1 cellular context compared by ENCODE assay signal in genomic region chr20:21302645-21303060, GRCh38.
TF ChIP-seq lines count a peak whose summit lies in the region.

No MANE protein-coding gene starts in this region.

TF ChIP-seq in HepG2, 621 proteins besides CTCF, POLR2A, EP300 and RAD21 (continued from another document and continues in another):
- TF ChIP-seq, protein P1, sequence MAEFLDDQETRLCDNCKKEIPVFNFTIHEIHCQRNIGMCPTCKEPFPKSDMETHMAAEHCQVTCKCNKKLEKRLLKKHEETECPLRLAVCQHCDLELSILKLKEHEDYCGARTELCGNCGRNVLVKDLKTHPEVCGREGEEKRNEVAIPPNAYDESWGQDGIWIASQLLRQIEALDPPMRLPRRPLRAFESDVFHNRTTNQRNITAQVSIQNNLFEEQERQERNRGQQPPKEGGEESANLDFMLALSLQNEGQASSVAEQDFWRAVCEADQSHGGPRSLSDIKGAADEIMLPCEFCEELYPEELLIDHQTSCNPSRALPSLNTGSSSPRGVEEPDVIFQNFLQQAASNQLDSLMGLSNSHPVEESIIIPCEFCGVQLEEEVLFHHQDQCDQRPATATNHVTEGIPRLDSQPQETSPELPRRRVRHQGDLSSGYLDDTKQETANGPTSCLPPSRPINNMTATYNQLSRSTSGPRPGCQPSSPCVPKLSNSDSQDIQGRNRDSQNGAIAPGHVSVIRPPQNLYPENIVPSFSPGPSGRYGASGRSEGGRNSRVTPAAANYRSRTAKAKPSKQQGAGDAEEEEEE (CRISPR knock-in tag; IDR thresholded peaks at IDR 0.05; ENCODE audit: borderline replicate concordance): no peak
- no peak for TF ChIP-seq STAT5B (CRISPR knock-in tag; IDR thresholded peaks at IDR 0.05)
- no peak for TF ChIP-seq BRD4 (CRISPR knock-in tag; IDR thresholded peaks at IDR 0.05)
- no peak for TF ChIP-seq GTF2F1 (IDR thresholded peaks at IDR 0.05; ENCODE audit: low read length)
- TF ChIP-seq ZNF800 (CRISPR knock-in tag; IDR thresholded peaks at IDR 0.05): no peak
- TF ChIP-seq IRF1 (CRISPR knock-in tag; IDR thresholded peaks at IDR 0.05; ENCODE audit: low read depth): no peak
- TF ChIP-seq ZNF737 (CRISPR knock-in tag; IDR thresholded peaks at IDR 0.05; ENCODE audit: borderline replicate concordance): no peak
- no peak for TF ChIP-seq GABPA (IDR thresholded peaks at IDR 0.05; ENCODE audit: low read depth, low read length)
- no peak for TF ChIP-seq GABPA (CRISPR knock-in tag; IDR thresholded peaks at IDR 0.05; ENCODE audit: low read depth)
- TF ChIP-seq HDAC1 (CRISPR knock-in tag; IDR thresholded peaks at IDR 0.05): no peak
- no peak for TF ChIP-seq SPEN (CRISPR knock-in tag; IDR thresholded peaks at IDR 0.05; ENCODE audit: low read depth)
- TF ChIP-seq CENPT (CRISPR knock-in tag; IDR thresholded peaks at IDR 0.05; ENCODE audit: low read depth): no peak
- TF ChIP-seq HNRNPH1 (optimal IDR thresholded peaks at IDR 0.05; ENCODE audit: low read depth, low read length): no peak
- TF ChIP-seq MATR3 (CRISPR knock-in tag; IDR thresholded peaks at IDR 0.05): no peak
- TF ChIP-seq NCOA1 (CRISPR knock-in tag; IDR thresholded peaks at IDR 0.05): peak; percentile 75; the same call in 1 of the 2 replicates
- TF ChIP-seq HIVEP1 (CRISPR knock-in tag; IDR thresholded peaks at IDR 0.05): no peak
- no peak for TF ChIP-seq KMT2A (CRISPR knock-in tag; IDR thresholded peaks at IDR 0.05)
- no peak for TF ChIP-seq ZNF451 (CRISPR knock-in tag; IDR thresholded peaks at IDR 0.05)
- TF ChIP-seq, protein P2, sequence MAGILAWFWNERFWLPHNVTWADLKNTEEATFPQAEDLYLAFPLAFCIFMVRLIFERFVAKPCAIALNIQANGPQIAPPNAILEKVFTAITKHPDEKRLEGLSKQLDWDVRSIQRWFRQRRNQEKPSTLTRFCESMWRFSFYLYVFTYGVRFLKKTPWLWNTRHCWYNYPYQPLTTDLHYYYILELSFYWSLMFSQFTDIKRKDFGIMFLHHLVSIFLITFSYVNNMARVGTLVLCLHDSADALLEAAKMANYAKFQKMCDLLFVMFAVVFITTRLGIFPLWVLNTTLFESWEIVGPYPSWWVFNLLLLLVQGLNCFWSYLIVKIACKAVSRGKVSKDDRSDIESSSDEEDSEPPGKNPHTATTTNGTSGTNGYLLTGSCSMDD (CRISPR knock-in tag; IDR thresholded peaks at IDR 0.05): peak; percentile 36
- no peak for TF ChIP-seq BCL6 (CRISPR knock-in tag; IDR thresholded peaks at IDR 0.05)
- TF ChIP-seq, protein P3, sequence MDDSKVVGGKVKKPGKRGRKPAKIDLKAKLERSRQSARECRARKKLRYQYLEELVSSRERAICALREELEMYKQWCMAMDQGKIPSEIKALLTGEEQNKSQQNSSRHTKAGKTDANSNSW (CRISPR knock-in tag; IDR thresholded peaks at IDR 0.05; ENCODE audit: borderline replicate concordance): no peak
- TF ChIP-seq MZF1 (CRISPR knock-in tag; IDR thresholded peaks at IDR 0.05; ENCODE audit: borderline replicate concordance): no peak
- no peak for TF ChIP-seq NFRKB (IDR thresholded peaks at IDR 0.05)
- TF ChIP-seq ZNF605 (CRISPR knock-in tag; IDR thresholded peaks at IDR 0.05): no peak; the same call in 1 of the 2 replicates
- TF ChIP-seq CENPX (CRISPR knock-in tag; IDR thresholded peaks at IDR 0.05): no peak
- TF ChIP-seq, protein P4, sequence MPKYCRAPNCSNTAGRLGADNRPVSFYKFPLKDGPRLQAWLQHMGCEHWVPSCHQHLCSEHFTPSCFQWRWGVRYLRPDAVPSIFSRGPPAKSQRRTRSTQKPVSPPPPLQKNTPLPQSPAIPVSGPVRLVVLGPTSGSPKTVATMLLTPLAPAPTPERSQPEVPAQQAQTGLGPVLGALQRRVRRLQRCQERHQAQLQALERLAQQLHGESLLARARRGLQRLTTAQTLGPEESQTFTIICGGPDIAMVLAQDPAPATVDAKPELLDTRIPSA (CRISPR knock-in tag; IDR thresholded peaks at IDR 0.05; ENCODE audit: borderline replicate concordance): 0 out of 2 replicates have a peak, but pooled peaks have one; percentile 10
- TF ChIP-seq HNRNPK (IDR thresholded peaks at IDR 0.05; ENCODE audit: low read depth, low read length, poor library complexity, severe bottlenecking): no peak
- no peak for TF ChIP-seq ZNF570 (CRISPR knock-in tag; IDR thresholded peaks at IDR 0.05; ENCODE audit: borderline replicate concordance)
- TF ChIP-seq KDM5B (CRISPR knock-in tag; IDR thresholded peaks at IDR 0.05; ENCODE audit: borderline replicate concordance): no peak
- TF ChIP-seq ZNF337 (CRISPR knock-in tag; IDR thresholded peaks at IDR 0.05; ENCODE audit: borderline replicate concordance, low read depth): no peak
- no peak for TF ChIP-seq JUN (CRISPR knock-in tag; IDR thresholded peaks at IDR 0.05)
- TF ChIP-seq, protein P5, sequence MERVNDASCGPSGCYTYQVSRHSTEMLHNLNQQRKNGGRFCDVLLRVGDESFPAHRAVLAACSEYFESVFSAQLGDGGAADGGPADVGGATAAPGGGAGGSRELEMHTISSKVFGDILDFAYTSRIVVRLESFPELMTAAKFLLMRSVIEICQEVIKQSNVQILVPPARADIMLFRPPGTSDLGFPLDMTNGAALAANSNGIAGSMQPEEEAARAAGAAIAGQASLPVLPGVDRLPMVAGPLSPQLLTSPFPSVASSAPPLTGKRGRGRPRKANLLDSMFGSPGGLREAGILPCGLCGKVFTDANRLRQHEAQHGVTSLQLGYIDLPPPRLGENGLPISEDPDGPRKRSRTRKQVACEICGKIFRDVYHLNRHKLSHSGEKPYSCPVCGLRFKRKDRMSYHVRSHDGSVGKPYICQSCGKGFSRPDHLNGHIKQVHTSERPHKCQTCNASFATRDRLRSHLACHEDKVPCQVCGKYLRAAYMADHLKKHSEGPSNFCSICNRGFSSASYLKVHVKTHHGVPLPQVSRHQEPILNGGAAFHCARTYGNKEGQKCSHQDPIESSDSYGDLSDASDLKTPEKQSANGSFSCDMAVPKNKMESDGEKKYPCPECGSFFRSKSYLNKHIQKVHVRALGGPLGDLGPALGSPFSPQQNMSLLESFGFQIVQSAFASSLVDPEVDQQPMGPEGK (CRISPR knock-in tag; IDR thresholded peaks at IDR 0.05): no peak
- TF ChIP-seq THAP11 (CRISPR knock-in tag; IDR thresholded peaks at IDR 0.05): no peak
- no peak for TF ChIP-seq ZZZ3 (CRISPR knock-in tag; IDR thresholded peaks at IDR 0.05; ENCODE audit: borderline replicate concordance)
- TF ChIP-seq SALL1 (CRISPR knock-in tag; IDR thresholded peaks at IDR 0.05): no peak
- TF ChIP-seq ZNF44 (CRISPR knock-in tag; IDR thresholded peaks at IDR 0.05): 0 out of 2 replicates have a peak, but pooled peaks have one; percentile 12
- TF ChIP-seq ZNF781 (CRISPR knock-in tag; IDR thresholded peaks at IDR 0.05; ENCODE audit: borderline replicate concordance, not compliant biosample characterization): no peak
- TF ChIP-seq SRF (IDR thresholded peaks at IDR 0.05; ENCODE audit: low read depth, low read length): no peak
- peak; percentile 18; the same call in 1 of the 2 replicates for TF ChIP-seq TEAD2 (CRISPR knock-in tag; IDR thresholded peaks at IDR 0.05)
- TF ChIP-seq GATAD1 (CRISPR knock-in tag; IDR thresholded peaks at IDR 0.05): no peak
- TF ChIP-seq, protein P6, sequence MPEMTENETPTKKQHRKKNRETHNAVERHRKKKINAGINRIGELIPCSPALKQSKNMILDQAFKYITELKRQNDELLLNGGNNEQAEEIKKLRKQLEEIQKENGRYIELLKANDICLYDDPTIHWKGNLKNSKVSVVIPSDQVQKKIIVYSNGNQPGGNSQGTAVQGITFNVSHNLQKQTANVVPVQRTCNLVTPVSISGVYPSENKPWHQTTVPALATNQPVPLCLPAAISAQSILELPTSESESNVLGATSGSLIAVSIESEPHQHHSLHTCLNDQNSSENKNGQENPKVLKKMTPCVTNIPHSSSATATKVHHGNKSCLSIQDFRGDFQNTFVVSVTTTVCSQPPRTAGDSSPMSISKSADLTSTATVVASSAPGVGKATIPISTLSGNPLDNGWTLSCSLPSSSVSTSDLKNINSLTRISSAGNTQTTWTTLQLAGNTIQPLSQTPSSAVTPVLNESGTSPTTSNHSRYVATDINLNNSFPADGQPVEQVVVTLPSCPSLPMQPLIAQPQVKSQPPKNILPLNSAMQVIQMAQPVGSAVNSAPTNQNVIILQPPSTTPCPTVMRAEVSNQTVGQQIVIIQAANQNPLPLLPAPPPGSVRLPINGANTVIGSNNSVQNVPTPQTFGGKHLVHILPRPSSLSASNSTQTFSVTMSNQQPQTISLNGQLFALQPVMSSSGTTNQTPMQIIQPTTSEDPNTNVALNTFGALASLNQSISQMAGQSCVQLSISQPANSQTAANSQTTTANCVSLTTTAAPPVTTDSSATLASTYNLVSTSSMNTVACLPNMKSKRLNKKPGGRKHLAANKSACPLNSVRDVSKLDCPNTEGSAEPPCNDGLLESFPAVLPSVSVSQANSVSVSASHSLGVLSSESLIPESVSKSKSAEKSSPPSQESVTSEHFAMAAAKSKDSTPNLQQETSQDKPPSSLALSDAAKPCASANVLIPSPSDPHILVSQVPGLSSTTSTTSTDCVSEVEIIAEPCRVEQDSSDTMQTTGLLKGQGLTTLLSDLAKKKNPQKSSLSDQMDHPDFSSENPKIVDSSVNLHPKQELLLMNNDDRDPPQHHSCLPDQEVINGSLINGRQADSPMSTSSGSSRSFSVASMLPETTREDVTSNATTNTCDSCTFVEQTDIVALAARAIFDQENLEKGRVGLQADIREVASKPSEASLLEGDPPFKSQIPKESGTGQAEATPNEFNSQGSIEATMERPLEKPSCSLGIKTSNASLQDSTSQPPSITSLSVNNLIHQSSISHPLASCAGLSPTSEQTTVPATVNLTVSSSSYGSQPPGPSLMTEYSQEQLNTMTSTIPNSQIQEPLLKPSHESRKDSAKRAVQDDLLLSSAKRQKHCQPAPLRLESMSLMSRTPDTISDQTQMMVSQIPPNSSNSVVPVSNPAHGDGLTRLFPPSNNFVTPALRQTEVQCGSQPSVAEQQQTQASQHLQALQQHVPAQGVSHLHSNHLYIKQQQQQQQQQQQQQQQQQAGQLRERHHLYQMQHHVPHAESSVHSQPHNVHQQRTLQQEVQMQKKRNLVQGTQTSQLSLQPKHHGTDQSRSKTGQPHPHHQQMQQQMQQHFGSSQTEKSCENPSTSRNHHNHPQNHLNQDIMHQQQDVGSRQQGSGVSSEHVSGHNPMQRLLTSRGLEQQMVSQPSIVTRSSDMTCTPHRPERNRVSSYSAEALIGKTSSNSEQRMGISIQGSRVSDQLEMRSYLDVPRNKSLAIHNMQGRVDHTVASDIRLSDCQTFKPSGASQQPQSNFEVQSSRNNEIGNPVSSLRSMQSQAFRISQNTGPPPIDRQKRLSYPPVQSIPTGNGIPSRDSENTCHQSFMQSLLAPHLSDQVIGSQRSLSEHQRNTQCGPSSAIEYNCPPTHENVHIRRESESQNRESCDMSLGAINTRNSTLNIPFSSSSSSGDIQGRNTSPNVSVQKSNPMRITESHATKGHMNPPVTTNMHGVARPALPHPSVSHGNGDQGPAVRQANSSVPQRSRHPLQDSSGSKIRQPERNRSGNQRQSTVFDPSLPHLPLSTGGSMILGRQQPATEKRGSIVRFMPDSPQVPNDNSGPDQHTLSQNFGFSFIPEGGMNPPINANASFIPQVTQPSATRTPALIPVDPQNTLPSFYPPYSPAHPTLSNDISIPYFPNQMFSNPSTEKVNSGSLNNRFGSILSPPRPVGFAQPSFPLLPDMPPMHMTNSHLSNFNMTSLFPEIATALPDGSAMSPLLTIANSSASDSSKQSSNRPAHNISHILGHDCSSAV (CRISPR knock-in tag; IDR thresholded peaks at IDR 0.05; ENCODE audit: borderline replicate concordance): no peak
- no peak for TF ChIP-seq ZFP82 (CRISPR knock-in tag; IDR thresholded peaks at IDR 0.05; ENCODE audit: borderline replicate concordance)
- no peak for TF ChIP-seq ZNF251 (CRISPR knock-in tag; IDR thresholded peaks at IDR 0.05)
- TF ChIP-seq NR1H2 (CRISPR knock-in tag; IDR thresholded peaks at IDR 0.05; ENCODE audit: borderline replicate concordance, low read depth): no peak
- no peak for TF ChIP-seq RORA (CRISPR knock-in tag; IDR thresholded peaks at IDR 0.05)
- TF ChIP-seq, protein P7, sequence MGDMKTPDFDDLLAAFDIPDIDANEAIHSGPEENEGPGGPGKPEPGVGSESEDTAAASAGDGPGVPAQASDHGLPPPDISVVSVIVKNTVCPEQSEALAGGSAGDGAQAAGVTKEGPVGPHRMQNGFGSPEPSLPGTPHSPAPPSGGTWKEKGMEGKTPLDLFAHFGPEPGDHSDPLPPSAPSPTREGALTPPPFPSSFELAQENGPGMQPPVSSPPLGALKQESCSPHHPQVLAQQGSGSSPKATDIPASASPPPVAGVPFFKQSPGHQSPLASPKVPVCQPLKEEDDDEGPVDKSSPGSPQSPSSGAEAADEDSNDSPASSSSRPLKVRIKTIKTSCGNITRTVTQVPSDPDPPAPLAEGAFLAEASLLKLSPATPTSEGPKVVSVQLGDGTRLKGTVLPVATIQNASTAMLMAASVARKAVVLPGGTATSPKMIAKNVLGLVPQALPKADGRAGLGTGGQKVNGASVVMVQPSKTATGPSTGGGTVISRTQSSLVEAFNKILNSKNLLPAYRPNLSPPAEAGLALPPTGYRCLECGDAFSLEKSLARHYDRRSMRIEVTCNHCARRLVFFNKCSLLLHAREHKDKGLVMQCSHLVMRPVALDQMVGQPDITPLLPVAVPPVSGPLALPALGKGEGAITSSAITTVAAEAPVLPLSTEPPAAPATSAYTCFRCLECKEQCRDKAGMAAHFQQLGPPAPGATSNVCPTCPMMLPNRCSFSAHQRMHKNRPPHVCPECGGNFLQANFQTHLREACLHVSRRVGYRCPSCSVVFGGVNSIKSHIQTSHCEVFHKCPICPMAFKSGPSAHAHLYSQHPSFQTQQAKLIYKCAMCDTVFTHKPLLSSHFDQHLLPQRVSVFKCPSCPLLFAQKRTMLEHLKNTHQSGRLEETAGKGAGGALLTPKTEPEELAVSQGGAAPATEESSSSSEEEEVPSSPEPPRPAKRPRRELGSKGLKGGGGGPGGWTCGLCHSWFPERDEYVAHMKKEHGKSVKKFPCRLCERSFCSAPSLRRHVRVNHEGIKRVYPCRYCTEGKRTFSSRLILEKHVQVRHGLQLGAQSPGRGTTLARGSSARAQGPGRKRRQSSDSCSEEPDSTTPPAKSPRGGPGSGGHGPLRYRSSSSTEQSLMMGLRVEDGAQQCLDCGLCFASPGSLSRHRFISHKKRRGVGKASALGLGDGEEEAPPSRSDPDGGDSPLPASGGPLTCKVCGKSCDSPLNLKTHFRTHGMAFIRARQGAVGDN (CRISPR knock-in tag; IDR thresholded peaks at IDR 0.05): no peak
- no peak for TF ChIP-seq TCF7 (IDR thresholded peaks at IDR 0.05; ENCODE audit: low read depth)
